In genomic region chr13:91169641-91170040, GRCh38 we compare ENCODE assay signal across 24 cellular contexts.
DNase-seq lines count a peak whose midpoint lies in the region; ATAC-seq and TF ChIP-seq lines count a peak whose summit lies in the region.
"Had no signal": no experiment of that assay in that cellular context is flagged by ENCODE, and none has a peak within 500 bp of the region (broad histone marks: within the 10 kb centered on the region; RNA-seq: fewer than 3 reads in every experiment).

No MANE protein-coding gene starts in this region.

- H3K14ac ChIP-seq in neuronal stem cell (ENCODE audit: low read length): no peak overlapping the region

- no peaks in the 10 kb centered on the region for H3K79me1 ChIP-seq in neuronal stem cell (ENCODE audit: low read depth, low read length)

- H3K79me2 ChIP-seq in GM23338 (replicated peaks; ENCODE audit: insufficient read depth): no peaks in the 10 kb centered on the region

- ATAC-seq in GM23338: no peak
- ATAC-seq in GM18907 (IDR thresholded peaks at IDR 0.05; ENCODE audit: unreplicated experiment): no peak
- ATAC-seq: Right ventricle myocardium inferior had no signal

- H2BK12ac ChIP-seq in neuronal stem cell (ENCODE audit: low read length): no peak overlapping the region

- H3K4me1 Mint-ChIP-seq in GM23338: peaks cover 5% of the 10 kb centered on the region

- H3K4me2 ChIP-seq in GM23338: no peak overlapping the region
- H3K4me2 ChIP-seq in neuronal stem cell (ENCODE audit: insufficient read depth, low read length, poor library complexity, severe bottlenecking): no peak overlapping the region
- H3K4me2 ChIP-seq: BLaER1 treated with 17β-estradiol and CSF1 and Interleukin-3, amounts not matched to agents 10 nM and 100 nM; PC-9 had no signal

- H3K27me3 ChIP-seq in GM23338 (ENCODE audit: insufficient read depth) (peaks cover 8% of the 10 kb centered on the region), neuronal stem cell (ENCODE audit: control insufficient read depth in 3 of 3, insufficient read depth in 3 of 3, low read depth in 1 of 3, low read length in 3 of 3) (peaks cover 0 to 6% (median 0%) of the 10 kb centered on the region in 3 experiments)
- H3K27me3 ChIP-seq: BLaER1 treated with 17β-estradiol and CSF1 and Interleukin-3, amounts not matched to agents 10 nM and 100 nM; SJCRH30 had no signal

- no peak overlapping the region for H3K4me3 Mint-ChIP-seq in GM23338
- H3K4me3 Mint-ChIP-seq: CD4-positive, alpha-beta T cell had no signal

- DNase-seq in GM23338 (ENCODE audit: low spot score): no peak
- DNase-seq in astrocyte of the cerebellum (ENCODE audit: low read depth): peak; percentile 16
- DNase-seq in kidney tubule cell (ENCODE audit: low spot score): peak; percentile 26
- no peak for DNase-seq in neuronal stem cell (ENCODE audit: low spot score)
- DNase-seq in 8988T: no peak
- no peak for DNase-seq in germinal center (ENCODE audit: low spot score)
- DNase-seq in NCI-H2196 treated with DMSO at 0.1 percent for 48 hours (lab: John Stamatoyannopoulos, UW; ENCODE audit: unreplicated experiment): no peak
- DNase-seq: AML-193; CD4-positive, alpha-beta T cell; GOT3; IMR-90; NCI-H1048; NCI-H1417 treated with DMSO at 0.1 percent for 48 hours; NCI-H1694 treated with DMSO at 0.1 percent for 48 hours; NCI-H2081; NCI-H2171 treated with DMSO at 0.1 percent for 48 hours; NCI-H524; NCI-H774; PC-9; SJCRH30 had no signal

- H3K27ac ChIP-seq in GM23338 (ENCODE audit: low read depth) (no peak overlapping the region), neuronal stem cell (replicated peaks; ENCODE audit: low read length) (peak overlapping the region; percentile 16)
- H3K27ac ChIP-seq: BLaER1 treated with 17β-estradiol and CSF1 and Interleukin-3, amounts not matched to agents 10 nM and 100 nM; PC-9; SJCRH30 had no signal

- no peak overlapping the region for H2BK120ac ChIP-seq in neuronal stem cell (ENCODE audit: low read depth, low read length)

- H3K18ac ChIP-seq in neuronal stem cell (ENCODE audit: low read length): no peak overlapping the region

- no CpG with 5 or more reads among the region's 3 CpGs for WGBS in neuronal stem cell (ENCODE audit: extremely low coverage in 2 of 2, insufficient read length in 2 of 2, insufficient replicate concordance in 1 of 2), 2 donors

- H3K4me3 ChIP-seq in GM23338 (no peak overlapping the region), astrocyte of the cerebellum (ENCODE audit: low read depth, low read length) (no peak overlapping the region), neuronal stem cell (ENCODE audit: low read length in 2 of 2) (no peak overlapping the region)
- H3K4me3 ChIP-seq: BLaER1 treated with 17β-estradiol and CSF1 and Interleukin-3, amounts not matched to agents 10 nM and 100 nM; HAP-1; PC-9; SJCRH30 had no signal

- H4K20me1 ChIP-seq in GM23338 (replicated peaks; ENCODE audit: insufficient read depth): no peaks in the 10 kb centered on the region
- H4K20me1 ChIP-seq: BLaER1 treated with 17β-estradiol and CSF1 and Interleukin-3, amounts not matched to agents 10 nM and 100 nM had no signal

- H3K27ac Mint-ChIP-seq in GM23338: no peak overlapping the region
- H3K27ac Mint-ChIP-seq: CD4-positive, alpha-beta T cell had no signal

- H2BK15ac ChIP-seq in neuronal stem cell (ENCODE audit: low read length): no peak overlapping the region

- H3K9me2 ChIP-seq in GM23338 (ENCODE audit: insufficient read depth): 0 out of 2 replicates have a peak, but pooled peaks cover 3% of the 10 kb centered on the region

- TF ChIP-seq CTCF in GM23338 (conservative IDR thresholded peaks at IDR 0.05; ENCODE audit: low read depth in 2 of 2) (no peak), astrocyte of the cerebellum (IDR thresholded peaks at IDR 0.05; ENCODE audit: low read depth, low read length, missing control alignments) (no peak)

- no peak overlapping the region for H4K91ac ChIP-seq in neuronal stem cell (ENCODE audit: low read depth, low read length, poor library complexity)

- peaks cover 5% of the 10 kb centered on the region for H3K27me3 Mint-ChIP-seq in GM23338 (ENCODE audit: insufficient read depth, low read depth, poor library complexity)

- peaks cover 2 to 5% of the 10 kb centered on the region in 2 donors for H3K9me3 ChIP-seq in neuronal stem cell (replicated peaks in 1 of 2; ENCODE audit: control insufficient read depth in 2 of 2, insufficient read depth in 1 of 2, low read depth in 1 of 2, low read length in 2 of 2)
- H3K9me3 ChIP-seq: HAP-1, SJCRH30 had no signal

- no peak overlapping the region for H4K8ac ChIP-seq in neuronal stem cell (ENCODE audit: low read depth, low read length)

- no peaks in the 10 kb centered on the region for H3K36me3 ChIP-seq in GM23338 (ENCODE audit: insufficient read depth)
- H3K36me3 ChIP-seq in neuronal stem cell (replicated peaks in 1 of 2; ENCODE audit: control insufficient read depth in 2 of 2, insufficient read depth in 2 of 2, low read length in 2 of 2): no peaks in the 10 kb centered on the region
- H3K36me3 ChIP-seq: BLaER1 treated with 17β-estradiol and CSF1 and Interleukin-3, amounts not matched to agents 10 nM and 100 nM; HAP-1; SJCRH30 had no signal

- H3K4me1 ChIP-seq in GM23338 (ENCODE audit: insufficient read depth): peaks cover 6% of the 10 kb centered on the region; the same call in 1 of the 2 replicates
- peaks cover 3 to 10% of the 10 kb centered on the region in 2 donors for H3K4me1 ChIP-seq in neuronal stem cell (ENCODE audit: control insufficient read depth in 2 of 2, insufficient read depth in 1 of 2, low read depth in 1 of 2, low read length in 2 of 2)
- H3K4me1 ChIP-seq: SJCRH30 had no signal

- no peak overlapping the region for H3K4ac ChIP-seq in neuronal stem cell (ENCODE audit: low read length)

- no peak overlapping the region for H2BK5ac ChIP-seq in neuronal stem cell (ENCODE audit: low read length)

- H2AFZ ChIP-seq in GM23338: peak overlapping the region; percentile 49; the same call in 1 of the 2 replicates
- H2AFZ ChIP-seq in neuronal stem cell (ENCODE audit: low read length): peak overlapping the region; percentile 69
- H2AFZ ChIP-seq: PC-9 had no signal

- no peak overlapping the region for H3K9ac ChIP-seq in neuronal stem cell (ENCODE audit: low read depth, low read length, poor library complexity)
- H3K9ac ChIP-seq: BLaER1 treated with 17β-estradiol and CSF1 and Interleukin-3, amounts not matched to agents 10 nM and 100 nM had no signal

- no peaks in the 10 kb centered on the region for H3K36me3 Mint-ChIP-seq in GM23338 (ENCODE audit: low read depth)

- no peaks in the 10 kb centered on the region for H3K9me3 Mint-ChIP-seq in GM23338

- in situ Hi-C loops in astrocyte of the cerebellum (cut with HindIII; ENCODE audit: low sequenced_read_pairs): no loop called here

- H3F3A ChIP-seq in GM23338 (replicated peaks; ENCODE audit: low read depth): no peaks in the 10 kb centered on the region

- H2AK5ac ChIP-seq in neuronal stem cell (ENCODE audit: low read depth, low read length): no peak overlapping the region

- no peak overlapping the region for H3K23ac ChIP-seq in neuronal stem cell (ENCODE audit: low read depth, low read length, poor library complexity)

Comparison
In these comparisons a context has a peak if more than half of its experiments do, and no peak if none do; other contexts are left out.
1. DNase-seq: peak in astrocyte of the cerebellum (single experiment) and kidney tubule cell (single experiment); none in GM23338 (single experiment), neuronal stem cell (single experiment), 8988T (single experiment), germinal center (single experiment) and NCI-H2196 treated with DMSO at 0.1 percent for 48 hours (single experiment).